8 cellular contexts compared by ENCODE assay signal in genomic region chr3:47266709-47267489, GRCh38. TPM values are rescaled to one million over a fixed set of nuclear protein-coding genes. Genes with fewer than 3 reads are reported as not detected.
DNase-seq lines count a peak whose midpoint lies in the region; ATAC-seq and TF ChIP-seq lines count a peak whose summit lies in the region.

No MANE protein-coding gene starts in this region.

- peak overlapping the region in 9 of 11 experiments; percentile 60 to 77 (median 64); a peak in 18 of 22 replicates for H3K27ac ChIP-seq in BLaER1 treated with 17β-estradiol and CSF1 and Interleukin-3, amounts not matched to agents 10 nM and 100 nM
- H3K27ac ChIP-seq in HEK293 (ENCODE audit: extremely low read depth, low read depth, low read length) = no peak overlapping the region
- H3K27ac ChIP-seq in body of pancreas = no peak overlapping the region

- DNase-seq in RPMI8226 (peak; percentile 99), body of pancreas (peak; percentile 40 to 78 (median 66)), lower leg skin (ENCODE audit: low spot score in 2 of 2) (peak; percentile 75 to 94), T-helper 2 cell (no peak), NCI-H345 (lab: John Stamatoyannopoulos, UW) (no peak)
- DNase-seq in stimulated activated CD8-positive, alpha-beta memory T cell treated with anti-CD3 and anti-CD28 coated beads, Interleukin-7, amount 100 ng/mL, for 1 hour (ENCODE audit: low read depth in 2 of 2) = peak; percentile 15 to 31

- intact Hi-C loops in body of pancreas (cut with DNase I) = no loop called here
- intact Hi-C loops in lower leg skin (cut with DNase I; ENCODE audit: low total_unique reads) = no loop called here

- peaks cover 0 to 19% (median 9%) of the 10 kb centered on the region in 11 experiments; a peak in 9 of 22 replicates for H3K36me3 ChIP-seq in BLaER1 treated with 17β-estradiol and CSF1 and Interleukin-3, amounts not matched to agents 10 nM and 100 nM
- H3K36me3 ChIP-seq in HEK293 (ENCODE audit: control insufficient read depth in 2 of 2, insufficient read depth in 1 of 2, low read length in 2 of 2) = no peaks in the 10 kb centered on the region
- H3K36me3 ChIP-seq in body of pancreas (replicated peaks in 1 of 2; ENCODE audit: insufficient read depth in 1 of 2, low read depth in 2 of 2) = no peaks in the 10 kb centered on the region

- H3K27me3 ChIP-seq in BLaER1 treated with 17β-estradiol and CSF1 and Interleukin-3, amounts not matched to agents 10 nM and 100 nM = no peaks in the 10 kb centered on the region
- no peaks in the 10 kb centered on the region for H3K27me3 ChIP-seq in body of pancreas

- 0 out of 20 replicates have a peak overlapping the region, but pooled peaks of 1 of the 10 experiments have one; percentile 11 for H3K4me3 ChIP-seq in BLaER1 treated with 17β-estradiol and CSF1 and Interleukin-3, amounts not matched to agents 10 nM and 100 nM
- H3K4me3 ChIP-seq in HEK293 (ENCODE audit: low read depth, low read length) (no peak overlapping the region), body of pancreas (no peak overlapping the region), lower leg skin (ENCODE audit: low read depth, poor library complexity, severe bottlenecking) (no peak overlapping the region)

- CTCF ChIA-PET in HEK293 (lab: Yijun Ruan, JAX) = interaction anchor here (0.7 kb wide), 1 partner anchor 15 kb away, joined by 3 read pairs; no protein-coding TSS in a partner anchor

- POLR2A ChIA-PET in HEK293 (lab: Yijun Ruan, JAX) = no interaction called here

- peaks cover 33 to 68% (median 51%) of the 10 kb centered on the region in 10 experiments for H3K4me1 ChIP-seq in BLaER1 treated with 17β-estradiol and CSF1 and Interleukin-3, amounts not matched to agents 10 nM and 100 nM
- H3K4me1 ChIP-seq in HEK293 (ENCODE audit: control insufficient read depth, insufficient read depth, low read length) = no peaks in the 10 kb centered on the region
- no peaks in the 10 kb centered on the region for H3K4me1 ChIP-seq in body of pancreas

- H3K9ac ChIP-seq in BLaER1 treated with 17β-estradiol and CSF1 and Interleukin-3, amounts not matched to agents 10 nM and 100 nM = peak overlapping the region; percentile 5 to 54 (median 42); a peak in 14 of 22 replicates

- TF ChIP-seq CTCF in HEK293 (tag by site-specific recombination; IDR thresholded peaks at IDR 0.05) (no peak), body of pancreas (IDR thresholded peaks at IDR 0.05) (no peak), lower leg skin (IDR thresholded peaks at IDR 0.05) (no peak)

- no peaks in the 10 kb centered on the region for H3K9me3 ChIP-seq in BLaER1 treated with 17β-estradiol and CSF1 and Interleukin-3, amounts not matched to agents 10 nM and 100 nM (replicated peaks in 1 of 11)
- H3K9me3 ChIP-seq in HEK293 (ENCODE audit: control insufficient read depth, insufficient read depth, low read depth, low read length) = no peaks in the 10 kb centered on the region
- H3K9me3 ChIP-seq in body of pancreas = no peaks in the 10 kb centered on the region

- TF ChIP-seq POLR2A in body of pancreas (IDR thresholded peaks at IDR 0.05) = no peak
- no peak for TF ChIP-seq POLR2A in lower leg skin (IDR thresholded peaks at IDR 0.05)

- 64 to 74% methylated on average over 9 to 11 of the region's 11 CpGs for WGBS in body of pancreas, 2 donors
- WGBS in lower leg skin, 2 donors = 52 to 62% methylated on average over 11 of the region's 11 CpGs

- no peaks in the 10 kb centered on the region; a peak in 2 of 22 replicates for H4K20me1 ChIP-seq in BLaER1 treated with 17β-estradiol and CSF1 and Interleukin-3, amounts not matched to agents 10 nM and 100 nM

- H3K4me2 ChIP-seq in BLaER1 treated with 17β-estradiol and CSF1 and Interleukin-3, amounts not matched to agents 10 nM and 100 nM = peak overlapping the region; percentile 55 to 85 (median 70)

- ATAC-seq in body of pancreas = peak; percentile 24

TF ChIP-seq in HEK293, 187 proteins besides CTCF, POLR2A, EP300 and RAD21 (continues in another document):
- TF ChIP-seq ZFHX2 (tag by site-specific recombination; conservative IDR thresholded peaks at IDR 0.05) (peak; percentile 36), ZNF48 (tag by site-specific recombination; IDR thresholded peaks at IDR 0.05) (no peak), ZNF677 (tag by site-specific recombination; IDR thresholded peaks at IDR 0.05) (no peak), ZNF366 (tag by site-specific recombination; conservative IDR thresholded peaks at IDR 0.05) (peak; percentile 40; the same call in 1 of the 2 replicates), PRDM2 (tag by site-specific recombination; IDR thresholded peaks at IDR 0.05; ENCODE audit: borderline replicate concordance) (no peak), ZNF76 (tag by site-specific recombination; IDR thresholded peaks at IDR 0.05; ENCODE audit: borderline replicate concordance, low read depth) (no peak), SP2 (tag by site-specific recombination; IDR thresholded peaks at IDR 0.05) (no peak), ZNF664 (tag by site-specific recombination; IDR thresholded peaks at IDR 0.05) (peak; percentile 96), ZNF514 (tag by site-specific recombination; IDR thresholded peaks at IDR 0.05) (no peak), ZNF843 (tag by site-specific recombination; IDR thresholded peaks at IDR 0.05) (no peak), PATZ1 (tag by site-specific recombination; IDR thresholded peaks at IDR 0.05) (peak; percentile 79), ZBTB20 (tag by site-specific recombination; IDR thresholded peaks at IDR 0.05) (peak; percentile 35; the same call in 1 of the 2 replicates)

RNA-seq across cellular contexts. Expression of gene KIF9, which starts 15.7 kb away (rescaled TPM):
- 1 to 10 TPM; 5.6 to 8.0 TPM for total RNA-seq in body of pancreas
- 10 to 100 TPM in 3 of 4 donors, 1 to 10 TPM in 1; 6.1 to 14.7 (median 12.0) TPM for total RNA-seq in lower leg skin

RNA-seq across cellular contexts. Expression of gene KLHL18, which starts 15.8 kb away (rescaled TPM):
- total RNA-seq in body of pancreas (1 to 10 TPM; 7.3 to 8.6 TPM), lower leg skin (10 to 100 TPM; 32.7 to 51.0 (median 44.5) TPM)

Comparison
In these comparisons a context has a peak if more than half of its experiments do, and no peak if none do; other contexts are left out.
1. H3K27ac ChIP-seq: peak in BLaER1 treated with 17β-estradiol and CSF1 and Interleukin-3, amounts not matched to agents 10 nM and 100 nM (9 of 11); none in HEK293 (single experiment) and body of pancreas (0 of 4).
2. DNase-seq: peak in RPMI8226 (single experiment), body of pancreas (4 of 4), lower leg skin (2 of 2) and stimulated activated CD8-positive, alpha-beta memory T cell treated with anti-CD3 and anti-CD28 coated beads, Interleukin-7, amount 100 ng/mL, for 1 hour (2 of 2); none in T-helper 2 cell (0 of 5) and NCI-H345 (single experiment).